ENCODE assay signal across 8 cellular contexts in the genomic region with DNA sequence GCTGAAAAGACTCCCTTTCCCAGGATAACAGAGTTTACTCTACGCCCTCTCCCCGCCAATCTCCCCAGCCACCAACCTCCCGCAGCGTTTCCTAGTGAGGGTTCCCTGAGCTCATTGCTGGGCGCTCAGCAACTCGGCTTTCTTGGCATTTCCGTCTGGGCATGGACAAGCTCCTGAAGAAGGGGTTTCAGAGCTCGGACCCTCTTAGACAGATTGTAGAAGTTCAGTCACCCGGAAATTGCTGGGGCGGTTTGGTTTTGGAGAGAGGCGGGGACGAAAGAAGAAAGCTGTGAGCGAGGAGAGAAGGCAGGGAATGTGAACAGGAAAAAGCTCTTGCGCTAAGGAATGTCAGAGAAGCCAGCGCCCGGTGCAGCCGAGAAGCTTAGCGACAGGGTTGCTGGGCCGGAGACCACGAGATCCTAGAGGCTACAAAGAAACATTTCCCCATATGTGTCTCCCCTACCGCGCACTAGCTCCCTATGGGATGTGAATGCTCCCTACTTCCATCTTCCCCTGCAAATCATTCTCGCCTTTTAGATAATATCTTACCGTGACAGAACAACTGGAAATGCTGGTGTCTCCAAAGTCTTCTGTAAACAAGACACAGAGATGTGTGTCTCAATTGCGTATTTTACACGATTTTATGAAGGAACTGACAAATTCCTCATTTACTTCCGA. TPM values are rescaled to one million over a fixed set of nuclear protein-coding genes. Genes with fewer than 3 reads are reported as not detected.
A peak's percentile ranks its signal among the peaks of the same experiment; 100 is the strongest.
DNase-seq lines count a peak whose midpoint lies in the region; ATAC-seq and TF ChIP-seq lines count a peak whose summit lies in the region.

No MANE protein-coding gene starts in this region.

- H3K4me1 ChIP-seq in spleen, result no peaks in the 10 kb centered on the region

- CTCF ChIA-PET in activated CD8-positive, alpha-beta T cell treated with anti-CD3 and anti-CD28 coated beads, Interleukin-2, amount 10 ng/mL, durations not matched to agents 7 days and 5 days (lab: Charles Lee), result interaction anchor here (0.9 to 1.0 kb wide), 2 partner anchors 13 to 16 kb away, joined by 3 to 5 read pairs; a partner anchor contains a TSS

- H3K9me3 Mint-ChIP-seq in activated CD8-positive, alpha-beta T cell treated with anti-CD3 and anti-CD28 coated beads, Interleukin-2, amount 10 ng/mL, durations not matched to agents 7 days and 5 days (ENCODE audit: insufficient read depth), result peaks cover 7% of the 10 kb centered on the region

- in situ Hi-C loops in ACHN (cut with HindIII; ENCODE audit: low pct_ligation_motif_present, low pct_unique_long_range_greater_than_20kb, low sequenced_read_pairs), result no loop called here

- POLR2A ChIA-PET in activated CD8-positive, alpha-beta T cell treated with anti-CD3 and anti-CD28 coated beads, Interleukin-2, amount 10 ng/mL, durations not matched to agents 7 days and 5 days (lab: Charles Lee), result interaction anchor here (0.5 to 0.9 kb wide), 2 partner anchors 9 to 242 kb away, joined by 6 to 7 read pairs; no protein-coding TSS in a partner anchor

- no peak overlapping the region for H3K27ac ChIP-seq in spleen

- peaks cover 13% of the 10 kb centered on the region for H3K36me3 Mint-ChIP-seq in activated CD8-positive, alpha-beta T cell treated with anti-CD3 and anti-CD28 coated beads, Interleukin-2, amount 10 ng/mL, durations not matched to agents 7 days and 5 days (ENCODE audit: low read depth)

- H3K27ac Mint-ChIP-seq in activated CD8-positive, alpha-beta T cell treated with anti-CD3 and anti-CD28 coated beads, Interleukin-2, amount 10 ng/mL, durations not matched to agents 7 days and 5 days, result peak overlapping the region; percentile 22

- TF ChIP-seq CTCF in spleen (IDR thresholded peaks at IDR 0.05 in 8 of 11, conservative IDR thresholded peaks at IDR 0.05 in 3 of 11), result no peak

- DNase-seq in ACHN (peak; percentile 15), HCEC 1CT (peak; percentile 53), spleen (no peak), COLO829 (ENCODE audit: low spot score) (no peak)
- DNase-seq in activated CD8-positive, alpha-beta T cell treated with anti-CD3 and anti-CD28 coated beads, Interleukin-2, amount 10 ng/mL, durations not matched to agents 7 days and 5 days, result no peak

- intact Hi-C loops in spleen (cut with DNase I; ENCODE audit: low total_unique reads), result no loop called here

- H3K27me3 Mint-ChIP-seq in activated CD8-positive, alpha-beta T cell treated with anti-CD3 and anti-CD28 coated beads, Interleukin-2, amount 10 ng/mL, durations not matched to agents 7 days and 5 days (ENCODE audit: low read depth), result peaks cover 69% of the 10 kb centered on the region

- no peaks in the 10 kb centered on the region for H3K9me3 ChIP-seq in iPS-18c (ENCODE audit: control insufficient read depth, insufficient read depth, low read length)
- H3K9me3 ChIP-seq in spleen, result peaks cover 0 to 57% (median 9%) of the 10 kb centered on the region in 8 donors

- H3K27me3 ChIP-seq in spleen (replicated peaks in 1 of 7), result peaks cover 9 to 100% (median 92%) of the 10 kb centered on the region in 7 donors

- 6 to 11% (median 8%) methylated on average over 27 of the region's 27 CpGs for WGBS in spleen, 5 donors

- ATAC-seq in activated CD8-positive, alpha-beta T cell treated with anti-CD3 and anti-CD28 coated beads, Interleukin-2, amount 10 ng/mL, durations not matched to agents 7 days and 5 days, result no peak
- ATAC-seq in GM21717 (IDR thresholded peaks at IDR 0.05; ENCODE audit: unreplicated experiment) (no peak), HG03378 (IDR thresholded peaks at IDR 0.05; ENCODE audit: unreplicated experiment) (no peak)

- no peak overlapping the region for H3K4me3 Mint-ChIP-seq in activated CD8-positive, alpha-beta T cell treated with anti-CD3 and anti-CD28 coated beads, Interleukin-2, amount 10 ng/mL, durations not matched to agents 7 days and 5 days

- H3K4me1 Mint-ChIP-seq in activated CD8-positive, alpha-beta T cell treated with anti-CD3 and anti-CD28 coated beads, Interleukin-2, amount 10 ng/mL, durations not matched to agents 7 days and 5 days (ENCODE audit: low read depth), result peaks cover 7% of the 10 kb centered on the region

- H3K4me3 ChIP-seq in iPS-18c (ENCODE audit: insufficient read depth, low read depth, low read length) (peak overlapping the region; percentile 66), spleen (no peak overlapping the region)

- H3K36me3 ChIP-seq in spleen, result no peaks in the 10 kb centered on the region

- no peak for TF ChIP-seq POLR2A in spleen (IDR thresholded peaks at IDR 0.05)

RNA-seq across cellular contexts. Expression of a gene that starts 15.8 kb away (rescaled TPM):
- not detected for total RNA-seq in activated CD8-positive, alpha-beta T cell treated with anti-CD3 and anti-CD28 coated beads, Interleukin-2, amount 10 ng/mL, durations not matched to agents 7 days and 5 days
- total RNA-seq in spleen, result not detected
- polyA plus RNA-seq in spleen, result not detected

RNA-seq across cellular contexts. Expression of a gene that starts 48.7 kb away (rescaled TPM):
- under 1 TPM; 0.81 to 0.82 TPM for total RNA-seq in activated CD8-positive, alpha-beta T cell treated with anti-CD3 and anti-CD28 coated beads, Interleukin-2, amount 10 ng/mL, durations not matched to agents 7 days and 5 days
- total RNA-seq in spleen, result 1 to 10 TPM in 4 of 7 donors, under 1 TPM in 3; 0.46 to 6.0 (median 1.5) TPM
- polyA plus RNA-seq in spleen, result under 1 TPM; 0.09 to 0.96 (median 0.39) TPM

Comparison
In these comparisons a context has a peak if more than half of its experiments do, and no peak if none do; other contexts are left out.
1. DNase-seq: peak in ACHN (single experiment) and HCEC 1CT (single experiment); none in activated CD8-positive, alpha-beta T cell treated with anti-CD3 and anti-CD28 coated beads, Interleukin-2, amount 10 ng/mL, durations not matched to agents 7 days and 5 days (single experiment), spleen (single experiment) and COLO829 (single experiment).